11 cellular contexts compared by ENCODE assay signal in genomic region chr1:19338323-19338762, GRCh38. TPM values are rescaled to one million over a fixed set of nuclear protein-coding genes. Genes with fewer than 3 reads are reported as not detected.
DNase-seq lines count a peak whose midpoint lies in the region; ATAC-seq, FAIRE-seq and TF ChIP-seq lines count a peak whose summit lies in the region.
"Had no signal": no experiment of that assay in that cellular context is flagged by ENCODE, and none has a peak within 500 bp of the region (broad histone marks: within the 10 kb centered on the region; RNA-seq: fewer than 3 reads in every experiment).

No MANE protein-coding gene starts in this region.

- peaks cover 5% of the 10 kb centered on the region; the same call in 1 of the 2 replicates for H3K4me1 ChIP-seq in iPS DF 6.9 (ENCODE audit: control insufficient read depth, insufficient read depth, low read length)
- no peaks in the 10 kb centered on the region for H3K4me1 ChIP-seq in small intestine (ENCODE audit: control insufficient read depth in 2 of 2, insufficient read depth in 1 of 2, low read depth in 1 of 2, low read length in 1 of 2)
- peaks cover 0 to 19% (median 13%) of the 10 kb centered on the region in 4 donors for H3K4me1 ChIP-seq in stomach

- ATAC-seq in activated naive CD8-positive, alpha-beta T cell treated with anti-CD3 and anti-CD28 coated beads, Interleukin-2, amount 50 U/mL, for 24 hours = no peak
- ATAC-seq in GM21723 (IDR thresholded peaks at IDR 0.05; ENCODE audit: unreplicated experiment) = no peak
- ATAC-seq: stimulated activated memory B cell treated with anti-CD40 and anti-IgM and Interleukin-4, amounts not matched to agents 10 μg/mL and 1 μg/mL and 100 μg/mL, for 72 hours had no signal

- H3K9me3 ChIP-seq in iPS DF 6.9 (ENCODE audit: control insufficient read depth, insufficient read depth, low read length) (no peaks in the 10 kb centered on the region), small intestine (ENCODE audit: control insufficient read depth, low read depth) (no peaks in the 10 kb centered on the region), stomach (no peaks in the 10 kb centered on the region)

- H3K36me3 ChIP-seq in iPS DF 6.9 (ENCODE audit: control insufficient read depth, insufficient read depth, low read length) (peaks cover 5% of the 10 kb centered on the region), small intestine (ENCODE audit: control insufficient read depth in 2 of 2, insufficient read depth in 2 of 2, low read length in 2 of 2) (peaks cover 5 to 13% of the 10 kb centered on the region in 2 donors), stomach (peaks cover 40 to 68% (median 60%) of the 10 kb centered on the region in 4 donors)

- H3K4me1 Mint-ChIP-seq in activated T-cell treated with anti-CD3 and anti-CD28 coated beads, Interleukin-2, amount 50 U/mL, for 24 hours (ENCODE audit: low read depth) = peaks cover 40% of the 10 kb centered on the region
- H3K4me1 Mint-ChIP-seq in activated naive CD8-positive, alpha-beta T cell treated with anti-CD3 and anti-CD28 coated beads, Interleukin-2, amount 50 U/mL, for 24 hours = peaks cover 38% of the 10 kb centered on the region

- no peak for TF ChIP-seq POLR2A in stomach (IDR thresholded peaks at IDR 0.05)

- no peak for DNase-seq in activated T-cell treated with anti-CD3 and anti-CD28 coated beads, Interleukin-2, amount 50 U/mL, for 24 hours
- no peak for DNase-seq in activated T-cell treated with anti-CD3 and anti-CD28 coated beads for 4 hours
- DNase-seq in activated naive CD8-positive, alpha-beta T cell treated with anti-CD3 and anti-CD28 coated beads, Interleukin-2, amount 50 U/mL, for 24 hours = no peak
- peak; percentile 54 for DNase-seq in iPS DF 6.9 (ENCODE audit: low read depth, low spot score)
- peak; percentile 55 for DNase-seq in small intestine
- DNase-seq in CD1c-positive myeloid dendritic cell (ENCODE audit: extremely low spot score) = no peak
- DNase-seq in stomach = no peak
- DNase-seq: ACHN had no signal

- no peak for FAIRE-seq in small intestine (lab: Jason Lieb, UNC)

- no CpG with 5 or more reads among the region's 27 CpGs for WGBS in iPS DF 6.9 (ENCODE audit: insufficient coverage, insufficient read length)
- WGBS in small intestine, 3 donors = 63 to 75% (median 70%) methylated on average over 21 to 27 of the region's 27 CpGs
- WGBS in stomach, 5 donors = 78 to 90% (median 85%) methylated on average over 23 to 27 of the region's 27 CpGs

- H3K9me3 Mint-ChIP-seq in activated T-cell treated with anti-CD3 and anti-CD28 coated beads, Interleukin-2, amount 50 U/mL, for 24 hours = no peaks in the 10 kb centered on the region
- no peaks in the 10 kb centered on the region for H3K9me3 Mint-ChIP-seq in activated naive CD8-positive, alpha-beta T cell treated with anti-CD3 and anti-CD28 coated beads, Interleukin-2, amount 50 U/mL, for 24 hours
- H3K9me3 Mint-ChIP-seq: stimulated activated memory B cell treated with anti-CD40 and anti-IgM and Interleukin-4, amounts not matched to agents 10 μg/mL and 1 μg/mL and 100 μg/mL, for 72 hours had no signal

- H3K27ac ChIP-seq in iPS DF 6.9 (ENCODE audit: low read length) (no peak overlapping the region), small intestine (ENCODE audit: low read depth in 1 of 2, low read length in 1 of 2) (no peak overlapping the region), stomach (no peak overlapping the region)

- intact Hi-C loops in stomach (cut with DNase I; ENCODE audit: low total_unique reads) = no loop called here

- no peak overlapping the region for H3K4me3 ChIP-seq in iPS DF 6.9 (ENCODE audit: low read length)
- no peak overlapping the region for H3K4me3 ChIP-seq in small intestine (ENCODE audit: low read depth in 1 of 2, low read length in 2 of 2)
- no peak overlapping the region for H3K4me3 ChIP-seq in stomach

- peaks cover 59% of the 10 kb centered on the region for H3K36me3 Mint-ChIP-seq in activated T-cell treated with anti-CD3 and anti-CD28 coated beads, Interleukin-2, amount 50 U/mL, for 24 hours (ENCODE audit: low read depth)
- peaks cover 11% of the 10 kb centered on the region for H3K36me3 Mint-ChIP-seq in activated naive CD8-positive, alpha-beta T cell treated with anti-CD3 and anti-CD28 coated beads, Interleukin-2, amount 50 U/mL, for 24 hours (ENCODE audit: low read depth)
- H3K36me3 Mint-ChIP-seq: activated naive CD8-positive, alpha-beta T cell had no signal

- no peaks in the 10 kb centered on the region for H3K27me3 Mint-ChIP-seq in activated T-cell treated with anti-CD3 and anti-CD28 coated beads, Interleukin-2, amount 50 U/mL, for 24 hours
- H3K27me3 Mint-ChIP-seq in activated naive CD8-positive, alpha-beta T cell treated with anti-CD3 and anti-CD28 coated beads, Interleukin-2, amount 50 U/mL, for 24 hours = no peaks in the 10 kb centered on the region
- H3K27me3 Mint-ChIP-seq: activated naive CD8-positive, alpha-beta T cell; stimulated activated memory B cell treated with anti-CD40 and anti-IgM and Interleukin-4, amounts not matched to agents 10 μg/mL and 1 μg/mL and 100 μg/mL, for 72 hours had no signal

- peak overlapping the region; percentile 89 for H3K27ac Mint-ChIP-seq in activated T-cell treated with anti-CD3 and anti-CD28 coated beads, Interleukin-2, amount 50 U/mL, for 24 hours
- H3K27ac Mint-ChIP-seq in activated naive CD8-positive, alpha-beta T cell treated with anti-CD3 and anti-CD28 coated beads, Interleukin-2, amount 50 U/mL, for 24 hours = peak overlapping the region; percentile 60
- H3K27ac Mint-ChIP-seq: activated naive CD8-positive, alpha-beta T cell had no signal

- H3K27me3 ChIP-seq in iPS DF 6.9 (ENCODE audit: control insufficient read depth, insufficient read depth, low read length) = no peaks in the 10 kb centered on the region
- no peaks in the 10 kb centered on the region for H3K27me3 ChIP-seq in small intestine (ENCODE audit: control insufficient read depth in 2 of 2, insufficient read depth in 2 of 2, low read length in 2 of 2)
- no peaks in the 10 kb centered on the region for H3K27me3 ChIP-seq in stomach

- no peak overlapping the region for H3K4me3 Mint-ChIP-seq in activated T-cell treated with anti-CD3 and anti-CD28 coated beads, Interleukin-2, amount 50 U/mL, for 24 hours
- H3K4me3 Mint-ChIP-seq in activated naive CD8-positive, alpha-beta T cell treated with anti-CD3 and anti-CD28 coated beads, Interleukin-2, amount 50 U/mL, for 24 hours = no peak overlapping the region
- H3K4me3 Mint-ChIP-seq: activated naive CD8-positive, alpha-beta T cell; stimulated activated memory B cell treated with anti-CD40 and anti-IgM and Interleukin-4, amounts not matched to agents 10 μg/mL and 1 μg/mL and 100 μg/mL, for 72 hours had no signal

- TF ChIP-seq EP300 in stomach (IDR thresholded peaks at IDR 0.05) = no peak

- peak in 1 of 7 experiments; percentile 15 for TF ChIP-seq CTCF in stomach (IDR thresholded peaks at IDR 0.05)

RNA-seq across cellular contexts. Expression of gene SLC66A1, which starts 26.2 kb away (rescaled TPM):
- polyA plus RNA-seq in small intestine (10 to 100 TPM; 14.6 to 46.7 (median 39.2) TPM), stomach (10 to 100 TPM; 10.1 to 11.9 (median 11.1) TPM)
- total RNA-seq in stomach = 10 to 100 TPM in 2 of 5 donors, 1 to 10 TPM in 3; 1.8 to 14.5 (median 9.1) TPM

RNA-seq across cellular contexts. Expression of gene AKR7A2, which starts 26.4 kb away (rescaled TPM):
- polyA plus RNA-seq in small intestine (100 to 1,000 TPM in 2 of 3 donors, 10 to 100 TPM in 1; 73.2 to 153 (median 147) TPM), stomach (10 to 100 TPM; 33.4 to 71.2 (median 48.6) TPM)
- 100 to 1,000 TPM in 1 of 5 donors, 10 to 100 TPM in 3, not detected in 1; 18.7 to 108 (median 45.8) TPM for total RNA-seq in stomach

RNA-seq across cellular contexts. Expression of gene AKR7A3, which starts 49.8 kb away (rescaled TPM):
- polyA plus RNA-seq in small intestine (1,000 to 10,000 TPM in 2 of 3 donors, 100 to 1,000 TPM in 1; 249 to 1,138 (median 1,022) TPM), stomach (100 to 1,000 TPM; 142 to 510 (median 148) TPM)
- total RNA-seq in stomach = 100 to 1,000 TPM in 2 of 5 donors, 10 to 100 TPM in 3; 24.0 to 269 (median 86.9) TPM

Comparison
In these comparisons a context has a peak if more than half of its experiments do, and no peak if none do; other contexts are left out.
1. DNase-seq: peak in iPS DF 6.9 (single experiment) and small intestine (single experiment); none in activated T-cell treated with anti-CD3 and anti-CD28 coated beads, Interleukin-2, amount 50 U/mL, for 24 hours (single experiment), activated T-cell treated with anti-CD3 and anti-CD28 coated beads for 4 hours (single experiment), activated naive CD8-positive, alpha-beta T cell treated with anti-CD3 and anti-CD28 coated beads, Interleukin-2, amount 50 U/mL, for 24 hours (single experiment), CD1c-positive myeloid dendritic cell (single experiment) and stomach (single experiment).